Comparison of ENCODE assay signal across 16 cellular contexts in genomic region chr13:27696731-27697130, GRCh38.
DNase-seq lines count a peak whose midpoint lies in the region; ATAC-seq and TF ChIP-seq lines count a peak whose summit lies in the region.
"Had no signal": no experiment of that assay in that cellular context is flagged by ENCODE, and none has a peak within 500 bp of the region (broad histone marks: within the 10 kb centered on the region; RNA-seq: fewer than 3 reads in every experiment).

No MANE protein-coding gene starts in this region.

- no TSS peak for BruUV-seq in OCI-LY7 (replicated peaks; lab: Mats Ljungman, UMichigan)

- H3K9me2 ChIP-seq in Loucy (replicated peaks; ENCODE audit: low read depth, low read length), result no peaks in the 10 kb centered on the region
- no peaks in the 10 kb centered on the region for H3K9me2 ChIP-seq in OCI-LY7 (ENCODE audit: insufficient read depth, low read length)

- no peaks in the 10 kb centered on the region for H3K27me3 ChIP-seq in Loucy (ENCODE audit: insufficient read depth, low read length, poor library complexity, severe bottlenecking)
- H3K27me3 ChIP-seq: BLaER1 had no signal

- H3K79me2 ChIP-seq in Loucy (ENCODE audit: insufficient read depth, low read length) (no peaks in the 10 kb centered on the region), OCI-LY7 (ENCODE audit: insufficient read depth, low read depth, low read length) (no peaks in the 10 kb centered on the region)

- peaks cover 6% of the 10 kb centered on the region; the same call in 1 of the 2 replicates for H3F3A ChIP-seq in Loucy (ENCODE audit: low read depth)

- intact Hi-C loops in OCI-LY7 (cut with micrococcal nuclease; ENCODE audit: unreplicated experiment), result no loop called here

- TF ChIP-seq CTCF in HEK293 (tag by site-specific recombination; IDR thresholded peaks at IDR 0.05), result no peak
- TF ChIP-seq CTCF in Loucy (conservative IDR thresholded peaks at IDR 0.05; ENCODE audit: low read length), result no peak
- no peak for TF ChIP-seq CTCF in OCI-LY7 (conservative IDR thresholded peaks at IDR 0.05; ENCODE audit: low read length)

- H2AFZ ChIP-seq in Loucy (ENCODE audit: low read length) (peak overlapping the region; percentile 4; the same call in 1 of the 2 replicates), OCI-LY7 (ENCODE audit: low read length) (peak overlapping the region; percentile 65)

- H4K20me1 ChIP-seq in Loucy (ENCODE audit: insufficient read depth, low read length, poor library complexity, severe bottlenecking) (no peaks in the 10 kb centered on the region), OCI-LY7 (ENCODE audit: insufficient read depth, low read length) (no peaks in the 10 kb centered on the region)
- H4K20me1 ChIP-seq: BLaER1 had no signal

- no peak overlapping the region for H3K27ac ChIP-seq in HEK293 (ENCODE audit: extremely low read depth, low read depth, low read length)
- peak overlapping the region; percentile 44 for H3K27ac ChIP-seq in OCI-LY7 (ENCODE audit: low read depth, low read length, poor library complexity, severe bottlenecking)
- H3K27ac ChIP-seq: BLaER1, C4-2B had no signal

- no peak overlapping the region for H3K4me3 ChIP-seq in HEK293 (ENCODE audit: low read depth, low read length)
- H3K4me3 ChIP-seq in Loucy (ENCODE audit: low read length, poor library complexity, severe bottlenecking), result peak overlapping the region; percentile 7
- H3K4me3 ChIP-seq in OCI-LY7 (ENCODE audit: low read depth, low read length, poor library complexity, severe bottlenecking), result peak overlapping the region; percentile 27
- H3K4me3 ChIP-seq: BLaER1, HAP-1 had no signal

- CTCF ChIA-PET in HEK293 (lab: Yijun Ruan, JAX), result no interaction called here
- CTCF ChIA-PET in OCI-LY7 (lab: Charles Lee; ENCODE audit: unreplicated experiment), result no interaction called here

- no peak for ATAC-seq in GM18868 (IDR thresholded peaks at IDR 0.05; ENCODE audit: unreplicated experiment)
- ATAC-seq in GM19351 (IDR thresholded peaks at IDR 0.05; ENCODE audit: unreplicated experiment), result no peak
- ATAC-seq in GM21390 (IDR thresholded peaks at IDR 0.05; ENCODE audit: unreplicated experiment), result no peak
- ATAC-seq: CD8-positive, alpha-beta T cell had no signal

- no peak overlapping the region for H3K9ac ChIP-seq in Loucy (ENCODE audit: low read depth, low read length, poor library complexity, severe bottlenecking)
- H3K9ac ChIP-seq: BLaER1 had no signal

- no peaks in the 10 kb centered on the region for H3K4me1 ChIP-seq in HEK293 (ENCODE audit: control insufficient read depth, insufficient read depth, low read length)
- H3K4me1 ChIP-seq in Loucy (ENCODE audit: insufficient read depth, low read length, poor library complexity, severe bottlenecking), result peaks cover 21% of the 10 kb centered on the region
- peaks cover 25% of the 10 kb centered on the region for H3K4me1 ChIP-seq in OCI-LY7 (ENCODE audit: insufficient read depth, low read length, poor library complexity, severe bottlenecking)
- H3K4me1 ChIP-seq: BLaER1, Caco-2, HAP-1 had no signal

- POLR2A ChIA-PET in HEK293 (lab: Yijun Ruan, JAX) (no interaction called here), OCI-LY7 (lab: Charles Lee) (no interaction called here)

- peak overlapping the region; percentile 23 for H3K4me2 ChIP-seq in Loucy (ENCODE audit: low read depth, low read length, poor library complexity, severe bottlenecking)
- peak overlapping the region; percentile 62 for H3K4me2 ChIP-seq in OCI-LY7 (ENCODE audit: low read length)
- H3K4me2 ChIP-seq: BLaER1 had no signal

- H3K9me3 ChIP-seq in HEK293 (ENCODE audit: control insufficient read depth, insufficient read depth, low read depth, low read length), result no peaks in the 10 kb centered on the region
- H3K9me3 ChIP-seq in Loucy (ENCODE audit: insufficient read depth, low read depth, low read length), result no peaks in the 10 kb centered on the region
- no peaks in the 10 kb centered on the region for H3K9me3 ChIP-seq in OCI-LY7 (ENCODE audit: low read length)
- H3K9me3 ChIP-seq: Caco-2, HAP-1 had no signal

- no peaks in the 10 kb centered on the region for H3K36me3 ChIP-seq in HEK293 (ENCODE audit: control insufficient read depth in 2 of 2, insufficient read depth in 1 of 2, low read length in 2 of 2)
- no peaks in the 10 kb centered on the region for H3K36me3 ChIP-seq in Loucy (ENCODE audit: insufficient read depth, low read length)
- H3K36me3 ChIP-seq in OCI-LY7 (ENCODE audit: insufficient read depth, low read length), result no peaks in the 10 kb centered on the region
- H3K36me3 ChIP-seq: BLaER1, HAP-1 had no signal

- DNase-seq in OCI-LY7 (ENCODE audit: low spot score), result peak; percentile 67
- DNase-seq: Caco-2; CD4-positive, CD25-positive, alpha-beta regulatory T cell; CD8-positive, alpha-beta T cell; DMS 273 treated with DMSO at 0.1 percent for 48 hours; DMS79; GF-D8; GOT3 had no signal

TF ChIP-seq in HEK293, 187 proteins besides CTCF, POLR2A, EP300 and RAD21:
- TF ChIP-seq ZNF76 (tag by site-specific recombination; IDR thresholded peaks at IDR 0.05; ENCODE audit: borderline replicate concordance, low read depth) (no peak), ZNF513 (tag by site-specific recombination; IDR thresholded peaks at IDR 0.05) (peak; percentile 81)
